In genomic region chr5:85647349-85648127, GRCh38 we compare ENCODE assay signal across 19 cellular contexts.
"Had no signal": no experiment of that assay in that cellular context is flagged by ENCODE, and none has a peak within 500 bp of the region (broad histone marks: within the 10 kb centered on the region; RNA-seq: fewer than 3 reads in every experiment).

No MANE protein-coding gene starts in this region.

- H3K4me3 Mint-ChIP-seq: activated naive CD8-positive, alpha-beta T cell; activated T-cell treated with anti-CD3 and anti-CD28 coated beads, Interleukin-2, amount 50 U/mL, for 24 hours; naive thymus-derived CD8-positive, alpha-beta T cell; stimulated activated naive B cell treated with anti-CD40 and anti-IgM and Interleukin-4, amounts not matched to agents 10 μg/mL and 1 μg/mL and 100 μg/mL, for 72 hours; T-helper 17 cell had no signal

- DNase-seq: activated CD4-positive, alpha-beta T cell treated with anti-CD3 and anti-CD28 coated beads, Interleukin-2, amount 50 U/mL, for 1 hour; activated CD4-positive, CD25-positive, alpha-beta regulatory T cell; activated effector memory CD4-positive, alpha-beta T cell treated with Interleukin-2 at 50 U/mL for 16 hours; activated T-cell treated with anti-CD3 and anti-CD28 coated beads, Interleukin-2, amount 50 U/mL, for 24 hours; aorta; dorsolateral prefrontal cortex; foreskin melanocyte; head of caudate nucleus; mucosa of descending colon; ovary; sigmoid colon; stimulated activated CD4-positive, alpha-beta T cell treated with anti-CD3 and anti-CD28 coated beads, Interleukin-2, amount 100 ng/mL, for 24 hours; stimulated activated naive B cell treated with anti-CD40 and anti-IgM and Interleukin-4, amounts not matched to agents 10 μg/mL and 1 μg/mL and 100 μg/mL, for 72 hours; substantia nigra; T-helper 17 cell; upper lobe of left lung had no signal

- H3K27me3 Mint-ChIP-seq: activated naive CD8-positive, alpha-beta T cell; activated T-cell treated with anti-CD3 and anti-CD28 coated beads, Interleukin-2, amount 50 U/mL, for 24 hours; naive thymus-derived CD8-positive, alpha-beta T cell; stimulated activated naive B cell treated with anti-CD40 and anti-IgM and Interleukin-4, amounts not matched to agents 10 μg/mL and 1 μg/mL and 100 μg/mL, for 72 hours; T-helper 17 cell had no signal

- H3K36me3 Mint-ChIP-seq: activated naive CD8-positive, alpha-beta T cell; naive thymus-derived CD8-positive, alpha-beta T cell; stimulated activated naive B cell treated with anti-CD40 and anti-IgM and Interleukin-4, amounts not matched to agents 10 μg/mL and 1 μg/mL and 100 μg/mL, for 72 hours had no signal

- H3K4me1 Mint-ChIP-seq: naive thymus-derived CD8-positive, alpha-beta T cell; stimulated activated naive B cell treated with anti-CD40 and anti-IgM and Interleukin-4, amounts not matched to agents 10 μg/mL and 1 μg/mL and 100 μg/mL, for 72 hours; T-helper 17 cell had no signal

- H3K27ac Mint-ChIP-seq: activated naive CD8-positive, alpha-beta T cell; activated T-cell treated with anti-CD3 and anti-CD28 coated beads, Interleukin-2, amount 50 U/mL, for 24 hours; naive thymus-derived CD8-positive, alpha-beta T cell; stimulated activated naive B cell treated with anti-CD40 and anti-IgM and Interleukin-4, amounts not matched to agents 10 μg/mL and 1 μg/mL and 100 μg/mL, for 72 hours; T-helper 17 cell had no signal

- ATAC-seq: left lung; mucosa of descending colon; naive thymus-derived CD8-positive, alpha-beta T cell; stimulated activated naive B cell treated with anti-CD40 and anti-IgM and Interleukin-4, amounts not matched to agents 10 μg/mL and 1 μg/mL and 100 μg/mL, for 72 hours; T-helper 17 cell had no signal
